8 cellular contexts compared by ENCODE assay signal in the genomic region with DNA sequence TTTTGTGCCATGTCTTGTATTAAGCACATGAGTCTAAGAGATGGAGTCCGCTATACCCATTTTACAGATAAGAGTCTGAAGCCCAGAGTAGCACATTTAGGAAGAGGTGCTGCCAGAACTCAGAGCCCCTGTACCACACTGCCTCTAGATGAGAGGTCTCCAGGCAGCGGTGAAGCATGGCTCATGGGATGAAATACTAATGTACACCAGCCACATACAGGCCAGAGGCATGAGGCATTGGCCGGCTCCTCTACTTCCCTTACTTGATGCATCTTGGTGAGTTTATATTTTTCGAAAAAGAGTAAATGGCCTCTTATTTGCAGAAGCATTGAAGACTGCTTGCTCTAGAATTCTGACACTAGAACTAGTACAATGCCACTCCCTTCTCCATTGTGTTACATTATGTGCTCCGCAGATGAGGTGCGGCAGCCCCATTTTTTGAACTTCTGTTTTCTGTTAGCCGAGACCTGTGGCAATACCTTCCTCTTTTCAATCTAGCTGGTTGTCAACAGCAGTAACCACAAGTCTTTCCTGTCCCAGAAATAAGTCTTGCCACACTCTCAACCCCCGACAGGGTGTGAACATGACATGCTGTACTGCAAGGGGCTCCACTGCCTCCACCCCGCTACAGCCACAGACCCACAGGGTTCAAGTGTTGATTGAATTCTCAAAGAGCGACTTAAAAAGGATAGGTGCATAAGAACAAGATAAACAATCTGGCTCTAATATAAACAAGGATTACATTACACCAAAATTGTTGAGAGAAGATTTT.
DNase-seq lines count a peak whose midpoint lies in the region; ATAC-seq, FAIRE-seq and TF ChIP-seq lines count a peak whose summit lies in the region.
"Had no signal": no experiment of that assay in that cellular context is flagged by ENCODE, and none has a peak within 500 bp of the region (broad histone marks: within the 10 kb centered on the region; RNA-seq: fewer than 3 reads in every experiment).

No MANE protein-coding gene starts in this region.

- TF ChIP-seq CTCF in esophagus squamous epithelium (IDR thresholded peaks at IDR 0.05) (peak in 1 of 6 experiments; percentile 21), PC-3 (conservative IDR thresholded peaks at IDR 0.05; ENCODE audit: low read depth, low read length) (no peak), D721Med (IDR thresholded peaks at IDR 0.05; ENCODE audit: insufficient read depth, missing control alignments) (no peak)

- H3K27me3 ChIP-seq in esophagus squamous epithelium (peaks cover 0 to 30% (median 2%) of the 10 kb centered on the region in 4 donors), PC-3 (ENCODE audit: low read length) (no peaks in the 10 kb centered on the region)

- no peaks in the 10 kb centered on the region for H3K9me2 ChIP-seq in PC-3 (replicated peaks; ENCODE audit: low read length)

- H3K4me1 ChIP-seq in esophagus squamous epithelium, result peaks cover 4 to 53% (median 11%) of the 10 kb centered on the region in 3 donors
- H3K4me1 ChIP-seq in PC-3 (ENCODE audit: insufficient read depth, low read length), result no peaks in the 10 kb centered on the region

- peaks cover 47% of the 10 kb centered on the region for H3K4me1 Mint-ChIP-seq in activated CD4-positive, alpha-beta T cell treated with anti-CD3 and anti-CD28 coated beads, Interleukin-2, amount 10 ng/mL, durations not matched to agents 24 days and 14 days

- POLR2A ChIA-PET in PC-3 (lab: Charles Lee; ENCODE audit: unreplicated experiment), result no interaction called here

- peak overlapping the region; percentile 78 to 94 (median 87) for H3K27ac ChIP-seq in esophagus squamous epithelium
- H3K27ac ChIP-seq in PC-3 (ENCODE audit: low read length), result no peak overlapping the region

- H3K27ac Mint-ChIP-seq in activated CD4-positive, alpha-beta T cell treated with anti-CD3 and anti-CD28 coated beads, Interleukin-2, amount 10 ng/mL, durations not matched to agents 24 days and 14 days, result peak overlapping the region; percentile 96

- no peaks in the 10 kb centered on the region for H3K79me2 ChIP-seq in PC-3 (ENCODE audit: low read length)

- no peaks in the 10 kb centered on the region for H3K9me3 Mint-ChIP-seq in activated CD4-positive, alpha-beta T cell treated with anti-CD3 and anti-CD28 coated beads, Interleukin-2, amount 10 ng/mL, durations not matched to agents 24 days and 14 days

- TF ChIP-seq POLR2A in esophagus squamous epithelium (IDR thresholded peaks at IDR 0.05), result peak in 1 of 4 donors; percentile 64

- ATAC-seq in GM19463 (IDR thresholded peaks at IDR 0.05; ENCODE audit: unreplicated experiment) (peak; percentile 65), HG03460 (IDR thresholded peaks at IDR 0.05; ENCODE audit: unreplicated experiment) (peak; percentile 60), PC-3 (no peak)

- BruUV-seq in PC-3 (replicated peaks; lab: Mats Ljungman, UMichigan), result no TSS peak

- no peaks in the 10 kb centered on the region for H3F3A ChIP-seq in PC-3 (ENCODE audit: low read length, unreplicated experiment)

- CTCF ChIA-PET in PC-3 (lab: Charles Lee), result no interaction called here

- intact Hi-C loops in activated CD4-positive, alpha-beta T cell treated with anti-CD3 and anti-CD28 coated beads, Interleukin-2, amount 10 ng/mL, durations not matched to agents 24 days and 14 days (cut with micrococcal nuclease), result loop anchor here (1.0 kb wide), 3 partner anchors 8 to 13 kb away; no protein-coding TSS in a partner anchor
- intact Hi-C loops in esophagus squamous epithelium (cut with DNase I) (no loop called here), PC-3 (cut with micrococcal nuclease) (no loop called here)

- DNase-seq in activated CD4-positive, alpha-beta T cell treated with anti-CD3 and anti-CD28 coated beads, Interleukin-2, amount 10 ng/mL, durations not matched to agents 24 days and 14 days, result peak; percentile 95
- DNase-seq in esophagus squamous epithelium (lab: John Stamatoyannopoulos, UW) (peak; percentile 61), PC-3 (no peak), D721Med (ENCODE audit: insufficient read length, low spot score) (no peak)
- DNase-seq in stimulated activated CD4-positive, alpha-beta T cell treated with anti-CD3 and anti-CD28 coated beads, Interleukin-1b, Interleukin-23, amount 100 ng/mL, for 48 hours, result peak; percentile 75

- no peak for FAIRE-seq in D721Med (lab: Jason Lieb, UNC)
- FAIRE-seq: TTC549 had no signal

- H3K4me3 ChIP-seq in esophagus squamous epithelium, result peak overlapping the region in 1 of 4 donors; percentile 76
- no peak overlapping the region for H3K4me3 ChIP-seq in PC-3 (ENCODE audit: low read length)

- no peak overlapping the region for H3K4me3 Mint-ChIP-seq in activated CD4-positive, alpha-beta T cell treated with anti-CD3 and anti-CD28 coated beads, Interleukin-2, amount 10 ng/mL, durations not matched to agents 24 days and 14 days

- no peak overlapping the region for H3K4me2 ChIP-seq in PC-3 (ENCODE audit: low read length)

- WGBS in esophagus squamous epithelium, 2 donors, result 47 to 62% methylated on average over 9 to 10 of the region's 10 CpGs

- H3K9me3 ChIP-seq in esophagus squamous epithelium, result no peaks in the 10 kb centered on the region
- H3K9me3 ChIP-seq in PC-3 (ENCODE audit: low read length), result no peaks in the 10 kb centered on the region

- H3K36me3 ChIP-seq in esophagus squamous epithelium (no peaks in the 10 kb centered on the region), PC-3 (ENCODE audit: low read depth, low read length) (no peaks in the 10 kb centered on the region)

- H3K27me3 Mint-ChIP-seq in activated CD4-positive, alpha-beta T cell treated with anti-CD3 and anti-CD28 coated beads, Interleukin-2, amount 10 ng/mL, durations not matched to agents 24 days and 14 days, result no peaks in the 10 kb centered on the region

- H3K9ac ChIP-seq in PC-3 (ENCODE audit: low read length), result no peak overlapping the region

- no peak overlapping the region for H2AFZ ChIP-seq in PC-3 (ENCODE audit: low read length)

- no peaks in the 10 kb centered on the region for H4K20me1 ChIP-seq in PC-3 (ENCODE audit: low read length)

- peaks cover 13% of the 10 kb centered on the region for H3K36me3 Mint-ChIP-seq in activated CD4-positive, alpha-beta T cell treated with anti-CD3 and anti-CD28 coated beads, Interleukin-2, amount 10 ng/mL, durations not matched to agents 24 days and 14 days (ENCODE audit: low read depth)

Comparison
In these comparisons a context has a peak if more than half of its experiments do, and no peak if none do; other contexts are left out.
1. DNase-seq: peak in activated CD4-positive, alpha-beta T cell treated with anti-CD3 and anti-CD28 coated beads, Interleukin-2, amount 10 ng/mL, durations not matched to agents 24 days and 14 days (single experiment), esophagus squamous epithelium (single experiment) and stimulated activated CD4-positive, alpha-beta T cell treated with anti-CD3 and anti-CD28 coated beads, Interleukin-1b, Interleukin-23, amount 100 ng/mL, for 48 hours (single experiment); none in PC-3 (single experiment) and D721Med (single experiment).